In genomic region chr11:122207921-122208764, GRCh38 we compare ENCODE assay signal across 16 cellular contexts.
A peak's percentile ranks its signal among the peaks of the same experiment; 100 is the strongest.
DNase-seq lines count a peak whose midpoint lies in the region; ATAC-seq, FAIRE-seq and TF ChIP-seq lines count a peak whose summit lies in the region.
"Had no signal": no experiment of that assay in that cellular context is flagged by ENCODE, and none has a peak within 500 bp of the region (broad histone marks: within the 10 kb centered on the region; RNA-seq: fewer than 3 reads in every experiment).

No MANE protein-coding gene starts in this region.

- H3K4me3 Mint-ChIP-seq in osteocyte (ENCODE audit: unreplicated experiment), result peak overlapping the region; percentile 58
- H3K4me3 Mint-ChIP-seq: activated CD4-positive, alpha-beta memory T cell treated with anti-CD3 and anti-CD28 coated beads for 36 hours; activated naive CD8-positive, alpha-beta T cell; naive B cell; stimulated activated effector memory CD8-positive, alpha-beta T cell treated with anti-CD3 and anti-CD28 coated beads, Interleukin-12 subunit alpha, Interleukin-12 subunit beta, amount 100 ng/mL, for 72 hours; T-helper 17 cell had no signal

- H2AFZ ChIP-seq in OCI-LY3 (ENCODE audit: low read depth, low read length), result no peak overlapping the region
- no peak overlapping the region for H2AFZ ChIP-seq in PC-3 (ENCODE audit: low read length)

- H3K36me3 ChIP-seq in OCI-LY3 (replicated peaks; ENCODE audit: low read depth, low read length), result no peaks in the 10 kb centered on the region
- H3K36me3 ChIP-seq in PC-3 (ENCODE audit: low read depth, low read length), result no peaks in the 10 kb centered on the region

- intact Hi-C loops in PC-3 (cut with micrococcal nuclease), result loop anchor here (10.0 kb wide), 1 partner anchor 393 kb away; no protein-coding TSS in a partner anchor

- no peaks in the 10 kb centered on the region for H4K20me1 ChIP-seq in OCI-LY3 (ENCODE audit: insufficient read depth, low read length)
- no peaks in the 10 kb centered on the region for H4K20me1 ChIP-seq in PC-3 (ENCODE audit: low read length)

- H3K27ac Mint-ChIP-seq in osteocyte (ENCODE audit: unreplicated experiment), result peak overlapping the region; percentile 83
- H3K27ac Mint-ChIP-seq: activated CD4-positive, alpha-beta memory T cell treated with anti-CD3 and anti-CD28 coated beads for 36 hours; activated naive CD8-positive, alpha-beta T cell; naive B cell; stimulated activated effector memory CD8-positive, alpha-beta T cell treated with anti-CD3 and anti-CD28 coated beads, Interleukin-12 subunit alpha, Interleukin-12 subunit beta, amount 100 ng/mL, for 72 hours; T-helper 17 cell had no signal

- DNase-seq in A549 (ENCODE audit: low read depth in 1 of 2, low spot score in 1 of 2), result no peak
- peak; percentile 73 for DNase-seq in fibroblast of mammary gland (ENCODE audit: low read depth)
- no peak for DNase-seq in osteocyte (ENCODE audit: extremely low spot score, unreplicated experiment)
- no peak for DNase-seq in NCI-H2196 treated with DMSO at 0.1 percent for 48 hours (lab: John Stamatoyannopoulos, UW; ENCODE audit: unreplicated experiment)
- DNase-seq in PC-3, result no peak
- DNase-seq: activated CD4-positive, alpha-beta memory T cell treated with anti-CD3 and anti-CD28 coated beads for 36 hours; GF-D8; naive B cell; NCI-H187; T-helper 17 cell had no signal

- H3K27me3 ChIP-seq in OCI-LY3 (ENCODE audit: low read depth, low read length), result peaks cover 36% of the 10 kb centered on the region
- no peaks in the 10 kb centered on the region for H3K27me3 ChIP-seq in PC-3 (ENCODE audit: low read length)

- H3K27me3 Mint-ChIP-seq in osteocyte (ENCODE audit: unreplicated experiment), result no peaks in the 10 kb centered on the region

- no peak for TF ChIP-seq POLR2A in A549 (IDR thresholded peaks at IDR 0.05; ENCODE audit: low read length)

- H3K27ac ChIP-seq in A549 (peak overlapping the region; percentile 40 to 47; a peak in 3 of 6 replicates), OCI-LY3 (ENCODE audit: low read length) (no peak overlapping the region), PC-3 (ENCODE audit: low read length) (no peak overlapping the region)

- no peaks in the 10 kb centered on the region for H3K9me3 ChIP-seq in A549
- H3K9me3 ChIP-seq in OCI-LY3 (ENCODE audit: insufficient read depth, low read length), result no peaks in the 10 kb centered on the region
- no peaks in the 10 kb centered on the region for H3K9me3 ChIP-seq in PC-3 (ENCODE audit: low read length)

- TF ChIP-seq CTCF in A549 (IDR thresholded peaks at IDR 0.05) (no peak), OCI-LY3 (IDR thresholded peaks at IDR 0.05; ENCODE audit: low read depth, low read length) (no peak), fibroblast of mammary gland (conservative IDR thresholded peaks at IDR 0.05; ENCODE audit: control insufficient read depth, insufficient read depth, low read depth, low read length) (no peak), osteocyte (IDR thresholded peaks at IDR 0.05) (no peak), PC-3 (conservative IDR thresholded peaks at IDR 0.05; ENCODE audit: low read depth, low read length) (no peak)

- POLR2A ChIA-PET in A549 (lab: Yijun Ruan, JAX) (no interaction called here), PC-3 (lab: Charles Lee; ENCODE audit: unreplicated experiment) (no interaction called here)

- H3K36me3 Mint-ChIP-seq in osteocyte (ENCODE audit: unreplicated experiment), result no peaks in the 10 kb centered on the region
- H3K36me3 Mint-ChIP-seq: activated CD4-positive, alpha-beta memory T cell treated with anti-CD3 and anti-CD28 coated beads for 36 hours; activated naive CD8-positive, alpha-beta T cell; naive B cell; stimulated activated effector memory CD8-positive, alpha-beta T cell treated with anti-CD3 and anti-CD28 coated beads, Interleukin-12 subunit alpha, Interleukin-12 subunit beta, amount 100 ng/mL, for 72 hours had no signal

- ATAC-seq in A549 (no peak), PC-3 (no peak), GM19328 (IDR thresholded peaks at IDR 0.05; ENCODE audit: unreplicated experiment) (no peak), GM18861 (IDR thresholded peaks at IDR 0.05; ENCODE audit: unreplicated experiment) (no peak)
- ATAC-seq: stimulated activated effector memory CD8-positive, alpha-beta T cell treated with anti-CD3 and anti-CD28 coated beads, Interleukin-12 subunit alpha, Interleukin-12 subunit beta, amount 100 ng/mL, for 72 hours; T-helper 17 cell had no signal

- FAIRE-seq in A549 (lab: Jason Lieb, UNC), result no peak
- FAIRE-seq: endothelial cell of umbilical vein had no signal

- H3F3A ChIP-seq in PC-3 (ENCODE audit: low read length, unreplicated experiment), result no peaks in the 10 kb centered on the region

- TF ChIP-seq RAD21 in A549 (conservative IDR thresholded peaks at IDR 0.05 in 1 of 2, IDR thresholded peaks at IDR 0.05 in 1 of 2), result no peak

- no TSS peak for BruUV-seq in PC-3 (replicated peaks; lab: Mats Ljungman, UMichigan)

- H3K4me1 ChIP-seq in A549 (peaks cover 48% of the 10 kb centered on the region), OCI-LY3 (ENCODE audit: low read length) (peaks cover 22% of the 10 kb centered on the region), PC-3 (ENCODE audit: insufficient read depth, low read length) (peaks cover 9% of the 10 kb centered on the region)

- H3K4me3 ChIP-seq in A549 (no peak overlapping the region), OCI-LY3 (ENCODE audit: low read length) (no peak overlapping the region), fibroblast of mammary gland (ENCODE audit: control insufficient read depth, low read depth, low read length) (no peak overlapping the region), PC-3 (ENCODE audit: low read length) (no peak overlapping the region)

- no peaks in the 10 kb centered on the region for H3K9me2 ChIP-seq in PC-3 (replicated peaks; ENCODE audit: low read length)

- H3K4me2 ChIP-seq in A549, result no peak overlapping the region
- peak overlapping the region; percentile 51 for H3K4me2 ChIP-seq in OCI-LY3 (ENCODE audit: low read length)
- H3K4me2 ChIP-seq in PC-3 (ENCODE audit: low read length), result no peak overlapping the region

- no peak overlapping the region for H3K9ac ChIP-seq in OCI-LY3 (ENCODE audit: low read length)
- no peak overlapping the region for H3K9ac ChIP-seq in PC-3 (ENCODE audit: low read length)

- no peak for TF ChIP-seq EP300 in A549 (IDR thresholded peaks at IDR 0.05)

- no peaks in the 10 kb centered on the region for H3K9me3 Mint-ChIP-seq in osteocyte (ENCODE audit: unreplicated experiment)
- H3K9me3 Mint-ChIP-seq: activated CD4-positive, alpha-beta memory T cell treated with anti-CD3 and anti-CD28 coated beads for 36 hours had no signal

- H3K4me1 Mint-ChIP-seq in osteocyte (ENCODE audit: unreplicated experiment), result peaks cover 61% of the 10 kb centered on the region
- H3K4me1 Mint-ChIP-seq: naive B cell; stimulated activated effector memory CD8-positive, alpha-beta T cell treated with anti-CD3 and anti-CD28 coated beads, Interleukin-12 subunit alpha, Interleukin-12 subunit beta, amount 100 ng/mL, for 72 hours; T-helper 17 cell had no signal

- CTCF ChIA-PET in A549 (lab: Yijun Ruan, JAX) (no interaction called here), PC-3 (lab: Charles Lee) (interaction anchor here (0.7 kb wide), 1 partner anchor 9 kb away, joined by 4 read pairs; no protein-coding TSS in a partner anchor)

- 85% methylated on average over 8 of the region's 8 CpGs for WGBS in A549 (ENCODE audit: missing lambda C conversion rate)

- H3K79me2 ChIP-seq in OCI-LY3 (ENCODE audit: low read length) (no peaks in the 10 kb centered on the region), PC-3 (ENCODE audit: low read length) (0 out of 2 replicates have a peak, but pooled peaks cover 6% of the 10 kb centered on the region)

TF ChIP-seq in A549, 52 proteins besides CTCF, POLR2A, EP300 and RAD21:
- TF ChIP-seq HOXA7 (CRISPR knock-in tag; IDR thresholded peaks at IDR 0.05) (no peak), CHD4 (IDR thresholded peaks at IDR 0.05; ENCODE audit: borderline replicate concordance) (no peak), HOXB5 (CRISPR knock-in tag; IDR thresholded peaks at IDR 0.05) (no peak), HDAC2 (IDR thresholded peaks at IDR 0.05) (no peak), HOXB13 (CRISPR knock-in tag; IDR thresholded peaks at IDR 0.05; ENCODE audit: low read depth) (no peak), FOXS1 (CRISPR knock-in tag; IDR thresholded peaks at IDR 0.05) (no peak), FOSB (CRISPR knock-in tag; IDR thresholded peaks at IDR 0.05) (no peak), KDM1A (IDR thresholded peaks at IDR 0.05; ENCODE audit: low read depth) (no peak), GATA3 (IDR thresholded peaks at IDR 0.05; ENCODE audit: borderline replicate concordance) (no peak), TFCP2L1 (CRISPR knock-in tag; IDR thresholded peaks at IDR 0.05) (no peak), RNF2 (IDR thresholded peaks at IDR 0.05; ENCODE audit: borderline replicate concordance, low read depth) (no peak), MAZ (IDR thresholded peaks at IDR 0.05; ENCODE audit: borderline replicate concordance, low read depth, low read length) (no peak), MAFK (IDR thresholded peaks at IDR 0.05; ENCODE audit: partially characterized antibody) (no peak), FOSL2 (IDR thresholded peaks at IDR 0.05) (no peak), FOSL2 (CRISPR knock-in tag; IDR thresholded peaks at IDR 0.05) (no peak)
- TF ChIP-seq, protein P1, sequence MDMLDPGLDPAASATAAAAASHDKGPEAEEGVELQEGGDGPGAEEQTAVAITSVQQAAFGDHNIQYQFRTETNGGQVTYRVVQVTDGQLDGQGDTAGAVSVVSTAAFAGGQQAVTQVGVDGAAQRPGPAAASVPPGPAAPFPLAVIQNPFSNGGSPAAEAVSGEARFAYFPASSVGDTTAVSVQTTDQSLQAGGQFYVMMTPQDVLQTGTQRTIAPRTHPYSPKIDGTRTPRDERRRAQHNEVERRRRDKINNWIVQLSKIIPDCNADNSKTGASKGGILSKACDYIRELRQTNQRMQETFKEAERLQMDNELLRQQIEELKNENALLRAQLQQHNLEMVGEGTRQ (IDR thresholded peaks at IDR 0.05), result no peak
TF ChIP-seq in A549: peak in this region for 0.

Comparison
In these comparisons a context has a peak if more than half of its experiments do, and no peak if none do; other contexts are left out.
1. H3K27ac ChIP-seq: peak in A549 (2 of 2); none in OCI-LY3 (single experiment) and PC-3 (single experiment).